8 cellular contexts compared by ENCODE assay signal in genomic region chr7:85186083-85186520, GRCh38. TPM values are rescaled to one million over a fixed set of nuclear protein-coding genes. Genes with fewer than 3 reads are reported as not detected.
DNase-seq lines count a peak whose midpoint lies in the region; ATAC-seq and TF ChIP-seq lines count a peak whose summit lies in the region.

No MANE protein-coding gene starts in this region.

- H3K36me3 ChIP-seq in right atrium auricular region: no peaks in the 10 kb centered on the region

- POLR2A ChIA-PET in AG04449 (lab: Yijun Ruan, JAX): no interaction called here

- no peaks in the 10 kb centered on the region for H3K9me3 ChIP-seq in right atrium auricular region

- H3K27ac ChIP-seq in right atrium auricular region: peak overlapping the region; percentile 43 to 50

- H3K4me1 Mint-ChIP-seq in activated CD8-positive, alpha-beta memory T cell treated with anti-CD3 and anti-CD28 coated beads, Interleukin-2, amount 10 ng/mL, durations not matched to agents 7 days and 5 days: peaks cover 4% of the 10 kb centered on the region

- H3K27ac Mint-ChIP-seq in activated CD8-positive, alpha-beta memory T cell treated with anti-CD3 and anti-CD28 coated beads, Interleukin-2, amount 10 ng/mL, durations not matched to agents 7 days and 5 days: no peak overlapping the region

- peaks cover 3% of the 10 kb centered on the region for H3K9me3 Mint-ChIP-seq in activated CD8-positive, alpha-beta memory T cell treated with anti-CD3 and anti-CD28 coated beads, Interleukin-2, amount 10 ng/mL, durations not matched to agents 7 days and 5 days (ENCODE audit: low read depth)

- H3K4me1 ChIP-seq in right atrium auricular region: peaks cover 0 to 15% of the 10 kb centered on the region in 2 donors

- ATAC-seq in GM19328 (IDR thresholded peaks at IDR 0.05; ENCODE audit: unreplicated experiment): peak; percentile 9
- peak; percentile 31 for ATAC-seq in HG03432 (IDR thresholded peaks at IDR 0.05; ENCODE audit: unreplicated experiment)
- ATAC-seq in activated CD8-positive, alpha-beta memory T cell treated with anti-CD3 and anti-CD28 coated beads, Interleukin-2, amount 10 ng/mL, durations not matched to agents 7 days and 5 days: no peak

- H3K4me3 ChIP-seq in AG04449 (ENCODE audit: low read depth, low read length) (peak overlapping the region; percentile 82), WI38 (ENCODE audit: low read depth, low read length) (peak overlapping the region; percentile 88), right atrium auricular region (peak overlapping the region; percentile 39 to 55)

- no peak overlapping the region for H3K4me3 Mint-ChIP-seq in activated CD8-positive, alpha-beta memory T cell treated with anti-CD3 and anti-CD28 coated beads, Interleukin-2, amount 10 ng/mL, durations not matched to agents 7 days and 5 days

- H3K36me3 Mint-ChIP-seq in activated CD8-positive, alpha-beta memory T cell treated with anti-CD3 and anti-CD28 coated beads, Interleukin-2, amount 10 ng/mL, durations not matched to agents 7 days and 5 days: peaks cover 2% of the 10 kb centered on the region

- no peak for DNase-seq in AG04449 (ENCODE audit: low read depth, low spot score)
- peak; percentile 59 for DNase-seq in right atrium auricular region (ENCODE audit: low spot score)
- peak; percentile 23 for DNase-seq in renal cortical epithelial cell (ENCODE audit: low read depth)
- DNase-seq in activated CD8-positive, alpha-beta memory T cell treated with anti-CD3 and anti-CD28 coated beads, Interleukin-2, amount 10 ng/mL, durations not matched to agents 7 days and 5 days: no peak
- DNase-seq in OCI-M1 (lab: John Stamatoyannopoulos, UW): no peak

- CTCF ChIA-PET in AG04449 (lab: Yijun Ruan, JAX): interaction anchor here (0.6 to 6.9 kb wide), 23 partner anchors 8 to 644 kb away, joined by 3 to 83 read pairs (median 4); no protein-coding TSS in a partner anchor
- CTCF ChIA-PET in activated CD8-positive, alpha-beta memory T cell treated with anti-CD3 and anti-CD28 coated beads, Interleukin-2, amount 10 ng/mL, durations not matched to agents 7 days and 5 days (lab: Charles Lee): no interaction called here

- H3K27me3 Mint-ChIP-seq in activated CD8-positive, alpha-beta memory T cell treated with anti-CD3 and anti-CD28 coated beads, Interleukin-2, amount 10 ng/mL, durations not matched to agents 7 days and 5 days: peaks cover 31% of the 10 kb centered on the region

- no peak for TF ChIP-seq CTCF in AG04449 (IDR thresholded peaks at IDR 0.05; ENCODE audit: insufficient read depth, low read length, missing control alignments)
- TF ChIP-seq CTCF in WI38 (IDR thresholded peaks at IDR 0.05; ENCODE audit: low read depth, low read length): no peak
- TF ChIP-seq CTCF in right atrium auricular region (IDR thresholded peaks at IDR 0.05): no peak

- no peaks in the 10 kb centered on the region for H3K27me3 ChIP-seq in right atrium auricular region

RNA-seq across cellular contexts. Expression of gene SEMA3D, which starts 0.8 kb away (rescaled TPM):
- total RNA-seq in right atrium auricular region (1 to 10 TPM; 1.4 to 1.5 TPM), renal cortical epithelial cell (0.20 and 0.69 TPM in 2 replicates)
- total RNA-seq in activated CD8-positive, alpha-beta memory T cell treated with anti-CD3 and anti-CD28 coated beads, Interleukin-2, amount 10 ng/mL, durations not matched to agents 7 days and 5 days: not detected

Comparison
In these comparisons a context has a peak if more than half of its experiments do, and no peak if none do; other contexts are left out.
1. DNase-seq: peak in right atrium auricular region (single experiment) and renal cortical epithelial cell (single experiment); none in AG04449 (single experiment), activated CD8-positive, alpha-beta memory T cell treated with anti-CD3 and anti-CD28 coated beads, Interleukin-2, amount 10 ng/mL, durations not matched to agents 7 days and 5 days (single experiment) and OCI-M1 (single experiment).
2. Peak in every context shown above with its lines, with median percentiles within 50 percentile points of each other: H3K4me3 ChIP-seq.